ENCODE assay signal across 31 cellular contexts in the genomic region with DNA sequence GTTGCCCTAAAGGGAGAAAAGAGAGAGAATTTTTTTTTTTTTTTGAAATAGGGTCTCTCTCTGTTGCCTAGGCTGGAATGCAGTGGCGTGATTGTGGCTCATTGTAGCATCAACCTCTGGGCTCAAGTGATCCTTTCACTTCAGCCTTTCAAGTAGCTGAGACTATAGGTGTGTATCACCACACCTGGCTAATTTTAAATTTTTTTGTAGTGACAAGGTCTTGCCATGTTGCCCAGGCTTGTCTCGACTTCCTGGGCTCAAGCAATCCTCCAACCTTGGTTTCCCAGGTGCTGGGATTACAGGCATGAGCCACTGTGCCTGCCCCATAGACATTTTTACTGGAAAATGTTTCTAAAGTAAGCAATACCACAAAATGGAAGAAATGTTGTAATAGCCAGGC.
"Had no signal": no experiment of that assay in that cellular context is flagged by ENCODE, and none has a peak within 500 bp of the region (broad histone marks: within the 10 kb centered on the region; RNA-seq: fewer than 3 reads in every experiment).

No MANE protein-coding gene starts in this region.

- H3K27me3 Mint-ChIP-seq: activated CD4-positive, alpha-beta memory T cell treated with anti-CD3 and anti-CD28 coated beads, Interleukin-2, amount 10 ng/mL, durations not matched to agents 7 days and 5 days; activated CD8-positive, alpha-beta memory T cell treated with anti-CD3 and anti-CD28 coated beads, Interleukin-2, amount 10 ng/mL, durations not matched to agents 7 days and 5 days; activated naive CD4-positive, alpha-beta T cell treated with anti-CD3 and anti-CD28 coated beads, Interleukin-2, amount 50 U/mL, for 24 hours; activated naive CD8-positive, alpha-beta T cell treated with anti-CD3 and anti-CD28 coated beads, Interleukin-2, amount 10 ng/mL, durations not matched to agents 7 days and 5 days had no signal

- H3K27me3 ChIP-seq: body of pancreas, MG63 had no signal

- H3K27ac Mint-ChIP-seq: activated CD4-positive, alpha-beta memory T cell treated with anti-CD3 and anti-CD28 coated beads, Interleukin-2, amount 10 ng/mL, durations not matched to agents 7 days and 5 days; activated CD8-positive, alpha-beta memory T cell treated with anti-CD3 and anti-CD28 coated beads, Interleukin-2, amount 10 ng/mL, durations not matched to agents 7 days and 5 days; activated naive CD4-positive, alpha-beta T cell treated with anti-CD3 and anti-CD28 coated beads, Interleukin-2, amount 50 U/mL, for 24 hours; activated naive CD8-positive, alpha-beta T cell treated with anti-CD3 and anti-CD28 coated beads, Interleukin-2, amount 10 ng/mL, durations not matched to agents 7 days and 5 days; activated T-helper 2 cell treated with anti-CD3 and anti-CD28 coated beads, Interferon-gamma antibody, Interleukin-2, Interleukin-4, amounts not matched to agents 10 μg/mL and 5 μg/mL and 100 μg/mL, durations not matched to agents 14 hours and 24 hours and 36 hours had no signal

- H3K4me3 ChIP-seq: body of pancreas, MG63 had no signal

- H3K4me1 ChIP-seq: body of pancreas had no signal

- DNase-seq: activated CD4-positive, alpha-beta memory T cell treated with anti-CD3 and anti-CD28 coated beads, Interleukin-2, amount 10 ng/mL, durations not matched to agents 7 days and 5 days; activated CD4-positive, alpha-beta T cell treated with anti-CD3 and anti-CD28 coated beads for 1 hour; activated CD4-positive, alpha-beta T cell treated with anti-CD3 and anti-CD28 coated beads for 48 hours; activated CD4-positive, CD25-positive, alpha-beta regulatory T cell; activated CD8-positive, alpha-beta memory T cell treated with anti-CD3 and anti-CD28 coated beads for 24 hours; activated CD8-positive, alpha-beta memory T cell treated with anti-CD3 and anti-CD28 coated beads, Interleukin-2, amount 10 ng/mL, durations not matched to agents 7 days and 5 days; activated CD8-positive, alpha-beta memory T cell treated with anti-CD3 and anti-CD28 coated beads, Interleukin-2, amount 50 U/mL, for 48 hours; activated gamma-delta T cell; activated naive CD4-positive, alpha-beta T cell treated with Interleukin-2 at 50 U/mL for 16 hours; activated naive CD8-positive, alpha-beta T cell treated with anti-CD3 and anti-CD28 coated beads, Interleukin-2, amount 10 ng/mL, durations not matched to agents 7 days and 5 days; body of pancreas; central memory CD4-positive, alpha-beta T cell; Karpas-422; KBM-7; MG63; NCI-H1105; NCI-H1417 treated with DMSO at 0.1 percent for 48 hours; NCI-H187 treated with DMSO at 0.1 percent for 48 hours; NCI-H2081; NCI-H2171 treated with DMSO at 0.1 percent for 48 hours; NCI-H2227 treated with DMSO at 0.1 percent for 48 hours; NCI-H446 treated with DMSO at 0.1 percent for 48 hours; NCI-H524; Right ventricle myocardium superior; RPMI8226; SW 1271; T1000; WERI-Rb-1 had no signal

- H3K4me1 Mint-ChIP-seq: activated CD8-positive, alpha-beta memory T cell treated with anti-CD3 and anti-CD28 coated beads, Interleukin-2, amount 10 ng/mL, durations not matched to agents 7 days and 5 days; activated naive CD4-positive, alpha-beta T cell treated with anti-CD3 and anti-CD28 coated beads, Interleukin-2, amount 50 U/mL, for 24 hours had no signal

- H3K27ac ChIP-seq: body of pancreas, WERI-Rb-1 had no signal

- H3K9me3 ChIP-seq: body of pancreas, MG63 had no signal

- H3K9me3 Mint-ChIP-seq: activated CD4-positive, alpha-beta memory T cell treated with anti-CD3 and anti-CD28 coated beads, Interleukin-2, amount 10 ng/mL, durations not matched to agents 7 days and 5 days; activated naive CD4-positive, alpha-beta T cell treated with anti-CD3 and anti-CD28 coated beads, Interleukin-2, amount 50 U/mL, for 24 hours; activated naive CD8-positive, alpha-beta T cell treated with anti-CD3 and anti-CD28 coated beads, Interleukin-2, amount 10 ng/mL, durations not matched to agents 7 days and 5 days; activated T-helper 2 cell treated with anti-CD3 and anti-CD28 coated beads, Interferon-gamma antibody, Interleukin-2, Interleukin-4, amounts not matched to agents 10 μg/mL and 5 μg/mL and 100 μg/mL, durations not matched to agents 14 hours and 24 hours and 36 hours had no signal

- H3K4me3 Mint-ChIP-seq: activated CD4-positive, alpha-beta memory T cell treated with anti-CD3 and anti-CD28 coated beads, Interleukin-2, amount 10 ng/mL, durations not matched to agents 7 days and 5 days; activated CD8-positive, alpha-beta memory T cell treated with anti-CD3 and anti-CD28 coated beads, Interleukin-2, amount 10 ng/mL, durations not matched to agents 7 days and 5 days; activated naive CD4-positive, alpha-beta T cell treated with anti-CD3 and anti-CD28 coated beads, Interleukin-2, amount 50 U/mL, for 24 hours; activated naive CD8-positive, alpha-beta T cell treated with anti-CD3 and anti-CD28 coated beads, Interleukin-2, amount 10 ng/mL, durations not matched to agents 7 days and 5 days had no signal

- FAIRE-seq: astrocyte had no signal
